ENCODE assay signal across 8 cellular contexts in the genomic region with DNA sequence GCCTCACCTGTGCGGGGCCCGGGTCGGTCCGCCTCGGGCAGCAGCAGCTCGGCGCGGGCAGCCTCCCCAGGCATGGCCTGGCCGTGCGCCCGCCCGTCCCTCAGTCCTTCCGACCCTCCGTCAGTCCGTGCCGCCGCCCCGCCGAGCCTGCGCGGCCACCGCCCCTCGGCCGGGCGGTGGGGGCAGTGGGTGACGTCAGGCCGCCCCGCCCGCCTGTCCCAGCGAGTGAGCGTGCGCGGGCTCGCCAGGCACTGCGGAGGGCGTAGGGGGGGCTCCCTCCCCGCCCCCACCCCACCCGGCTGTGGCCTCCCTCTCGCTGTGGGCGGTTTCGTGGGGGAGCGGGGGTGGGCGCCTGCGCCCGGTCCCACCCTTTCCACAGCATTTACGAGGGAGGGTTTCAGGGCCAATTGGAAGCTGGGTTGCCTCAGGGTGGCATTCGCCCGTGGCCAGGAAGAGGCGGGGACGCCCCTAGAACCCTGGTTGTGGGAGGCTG. TPM values are rescaled to one million over a fixed set of nuclear protein-coding genes. Genes with fewer than 3 reads are reported as not detected.
DNase-seq lines count a peak whose midpoint lies in the region; ATAC-seq, FAIRE-seq and TF ChIP-seq lines count a peak whose summit lies in the region.

TSS of gene NACAD (minus strand) at position 149 of the 493 bp plus-strand sequence. CDS start at position 74, 75 bp downstream.

- H3K4me1 ChIP-seq in heart right ventricle = peaks cover 0 to 17% (median 11%) of the 10 kb centered on the region in 9 donors

- peak within 1 kb of the TSS in 9 of 10 donors; percentile 36 to 72 (median 56) for H3K27ac ChIP-seq in heart right ventricle

- no peaks in the 10 kb centered on the region for H3K36me3 Mint-ChIP-seq in activated naive CD8-positive, alpha-beta T cell
- H3K36me3 Mint-ChIP-seq in osteocyte (ENCODE audit: unreplicated experiment) = no peaks in the 10 kb centered on the region

- ATAC-seq in heart right ventricle = peak; percentile 80 to 93 (median 84)

- peaks cover 0 to 7% (median 0%) of the 10 kb centered on the region in 11 donors for H3K9me3 ChIP-seq in heart right ventricle

- peaks cover 0 to 27% (median 0%) of the 10 kb centered on the region in 7 donors for H3K27me3 ChIP-seq in heart right ventricle

- peak within 1 kb of the TSS; percentile 3 for H3K27ac Mint-ChIP-seq in activated naive CD8-positive, alpha-beta T cell
- H3K27ac Mint-ChIP-seq in osteocyte (ENCODE audit: unreplicated experiment) = no peak within 1 kb of the TSS

- DNase-seq in AG10803 (ENCODE audit: low read depth) (no peak), HFF-Myc (ENCODE audit: extremely low read depth, low read depth) (no peak), heart right ventricle (peak; percentile 31 to 63), osteocyte (ENCODE audit: extremely low spot score, unreplicated experiment) (no peak), NK-92 (lab: John Stamatoyannopoulos, UW; ENCODE audit: unreplicated experiment) (no peak), GM12892 (ENCODE audit: insufficient read length) (no peak), NCI-H187 (lab: John Stamatoyannopoulos, UW) (no peak)

- TF ChIP-seq POLR2A in GM12892 (IDR thresholded peaks at IDR 0.05; ENCODE audit: low read depth, low read length) = no peak

- peaks cover 0 to 4% (median 0%) of the 10 kb centered on the region in 9 donors for H3K36me3 ChIP-seq in heart right ventricle

- 0 to 1% methylated on average over 40 to 50 of the region's 50 CpGs for WGBS in heart right ventricle, 2 donors

- FAIRE-seq in GM12892 (lab: Jason Lieb, UNC) = no peak

- no peaks in the 10 kb centered on the region for H3K27me3 Mint-ChIP-seq in activated naive CD8-positive, alpha-beta T cell
- peaks cover 4% of the 10 kb centered on the region for H3K27me3 Mint-ChIP-seq in osteocyte (ENCODE audit: unreplicated experiment)

- peak within 1 kb of the TSS; percentile 78 for H3K4me3 Mint-ChIP-seq in activated naive CD8-positive, alpha-beta T cell
- peak within 1 kb of the TSS; percentile 77 for H3K4me3 Mint-ChIP-seq in osteocyte (ENCODE audit: unreplicated experiment)

- intact Hi-C loops in heart right ventricle (cut with DNase I) = no loop called here

- no peak for TF ChIP-seq CTCF in AG10803 (conservative IDR thresholded peaks at IDR 0.05; ENCODE audit: low read length)
- no peak for TF ChIP-seq CTCF in HFF-Myc (IDR thresholded peaks at IDR 0.05; ENCODE audit: low read depth, low read length, missing control alignments)
- no peak for TF ChIP-seq CTCF in heart right ventricle (IDR thresholded peaks at IDR 0.05)
- no peak for TF ChIP-seq CTCF in osteocyte (IDR thresholded peaks at IDR 0.05)

- H3K9me3 Mint-ChIP-seq in activated naive CD8-positive, alpha-beta T cell (ENCODE audit: low read depth) = no peaks in the 10 kb centered on the region
- H3K9me3 Mint-ChIP-seq in osteocyte (ENCODE audit: unreplicated experiment) = no peaks in the 10 kb centered on the region

- H3K4me3 ChIP-seq in AG10803 (ENCODE audit: low read length) (peak within 1 kb of the TSS; percentile 67), HFF-Myc (replicated peaks; ENCODE audit: low read depth, low read length) (peak within 1 kb of the TSS; percentile 47), heart right ventricle (peak within 1 kb of the TSS; percentile 14 to 68 (median 60))

- H3K4me1 Mint-ChIP-seq in activated naive CD8-positive, alpha-beta T cell (ENCODE audit: low read depth) = peaks cover 6% of the 10 kb centered on the region
- peaks cover 6% of the 10 kb centered on the region for H3K4me1 Mint-ChIP-seq in osteocyte (ENCODE audit: unreplicated experiment)

RNA-seq across cellular contexts. Expression of gene NACAD, which starts in this region (rescaled TPM):
- total RNA-seq in heart right ventricle (10 to 100 TPM in 1 of 10 donors, 1 to 10 TPM in 9; 3.0 to 12.0 (median 4.7) TPM), osteocyte (9.6 and 10.5 TPM in 2 replicates)
- polyA plus RNA-seq in heart right ventricle = 1 to 10 TPM; 3.2 to 4.7 TPM
- 0.59 TPM for polyA plus RNA-seq in GM12892 (2012; ENCODE audit: missing spikeins)

Comparison
In these comparisons a context has a peak if more than half of its experiments do, and no peak if none do; other contexts are left out.
1. DNase-seq: peak in heart right ventricle (2 of 2); none in AG10803 (single experiment), HFF-Myc (single experiment), osteocyte (single experiment), NK-92 (single experiment), GM12892 (single experiment) and NCI-H187 (0 of 2).
2. Peak in every context shown above with its lines, with median percentiles within 50 percentile points of each other: H3K4me3 ChIP-seq.